In genomic region chr4:162988530-162988929, GRCh38 we compare ENCODE assay signal across 28 cellular contexts.
"Had no signal": no experiment of that assay in that cellular context is flagged by ENCODE, and none has a peak within 500 bp of the region (broad histone marks: within the 10 kb centered on the region; RNA-seq: fewer than 3 reads in every experiment).

No MANE protein-coding gene starts in this region.

- H3K4me3 Mint-ChIP-seq: stimulated activated effector memory CD8-positive, alpha-beta T cell treated with anti-CD3 and anti-CD28 coated beads, Interleukin-12 subunit alpha, Interleukin-12 subunit beta, amount 100 ng/mL, for 72 hours; stimulated activated memory B cell treated with anti-CD40 and anti-IgM and Interleukin-4, amounts not matched to agents 10 μg/mL and 1 μg/mL and 100 μg/mL, for 72 hours; stimulated activated naive B cell treated with anti-CD40 and anti-IgM and Interleukin-4, amounts not matched to agents 10 μg/mL and 1 μg/mL and 100 μg/mL, for 72 hours; stimulated activated naive CD8-positive, alpha-beta T cell treated with anti-CD3 and anti-CD28 coated beads, Interleukin-15, amount 100 ng/mL, for 72 hours; stimulated activated naive CD8-positive, alpha-beta T cell treated with anti-CD3 and anti-CD28 coated beads, Interleukin-15, Interleukin-2, amounts not matched to agents 100 ng/mL and 50 ng/mL, for 24 hours; type B pancreatic cell had no signal

- H3K9me3 Mint-ChIP-seq: stimulated activated effector memory CD8-positive, alpha-beta T cell treated with anti-CD3 and anti-CD28 coated beads, Interleukin-12 subunit alpha, Interleukin-12 subunit beta, amount 100 ng/mL, for 72 hours; stimulated activated memory B cell treated with anti-CD40 and anti-IgM and Interleukin-4, amounts not matched to agents 10 μg/mL and 1 μg/mL and 100 μg/mL, for 72 hours; stimulated activated naive B cell treated with anti-CD40 and anti-IgM and Interleukin-4, amounts not matched to agents 10 μg/mL and 1 μg/mL and 100 μg/mL, for 72 hours; stimulated activated naive CD8-positive, alpha-beta T cell treated with anti-CD3 and anti-CD28 coated beads, Interleukin-15, amount 100 ng/mL, for 72 hours; stimulated activated naive CD8-positive, alpha-beta T cell treated with anti-CD3 and anti-CD28 coated beads, Interleukin-15, Interleukin-2, amounts not matched to agents 100 ng/mL and 50 ng/mL, for 24 hours had no signal

- H3K27ac Mint-ChIP-seq: stimulated activated effector memory CD8-positive, alpha-beta T cell treated with anti-CD3 and anti-CD28 coated beads, Interleukin-12 subunit alpha, Interleukin-12 subunit beta, amount 100 ng/mL, for 72 hours; stimulated activated memory B cell treated with anti-CD40 and anti-IgM and Interleukin-4, amounts not matched to agents 10 μg/mL and 1 μg/mL and 100 μg/mL, for 72 hours; stimulated activated naive B cell treated with anti-CD40 and anti-IgM and Interleukin-4, amounts not matched to agents 10 μg/mL and 1 μg/mL and 100 μg/mL, for 72 hours; stimulated activated naive CD8-positive, alpha-beta T cell treated with anti-CD3 and anti-CD28 coated beads, Interleukin-15, amount 100 ng/mL, for 72 hours; stimulated activated naive CD8-positive, alpha-beta T cell treated with anti-CD3 and anti-CD28 coated beads, Interleukin-15, Interleukin-2, amounts not matched to agents 100 ng/mL and 50 ng/mL, for 24 hours; type B pancreatic cell had no signal

- H3K27me3 ChIP-seq: stomach, suprapubic skin, testis, thyroid gland, tibial artery, tibial nerve, transverse colon, upper lobe of left lung, upper lobe of right lung, uterus, vagina had no signal

- H3K4me1 Mint-ChIP-seq: stimulated activated effector memory CD8-positive, alpha-beta T cell treated with anti-CD3 and anti-CD28 coated beads, Interleukin-12 subunit alpha, Interleukin-12 subunit beta, amount 100 ng/mL, for 72 hours; stimulated activated memory B cell treated with anti-CD40 and anti-IgM and Interleukin-4, amounts not matched to agents 10 μg/mL and 1 μg/mL and 100 μg/mL, for 72 hours; stimulated activated naive B cell treated with anti-CD40 and anti-IgM and Interleukin-4, amounts not matched to agents 10 μg/mL and 1 μg/mL and 100 μg/mL, for 72 hours; stimulated activated naive CD8-positive, alpha-beta T cell treated with anti-CD3 and anti-CD28 coated beads, Interleukin-15, amount 100 ng/mL, for 72 hours had no signal

- H3K9me3 ChIP-seq: suprapubic skin, testis, thoracic aorta, thyroid gland, tibial artery, tibial nerve, transverse colon, upper lobe of left lung, upper lobe of right lung, uterus, vagina had no signal

- DNase-seq: stimulated activated CD4-positive, alpha-beta T cell treated with anti-CD3 and anti-CD28 coated beads, Interleukin-2, amount 100 ng/mL, for 48 hours; stimulated activated CD4-positive, alpha-beta T cell treated with anti-CD3 and anti-CD28 coated beads, Interleukin-4, amount 100 ng/mL, for 1 hour; stimulated activated CD4-positive, alpha-beta T cell treated with anti-CD3 and anti-CD28 coated beads, Interleukin-4, amount 100 ng/mL, for 24 hours; stimulated activated CD4-positive, alpha-beta T cell treated with anti-CD3 and anti-CD28 coated beads, Interleukin-4, amount 100 ng/mL, for 4 hours; stimulated activated CD8-positive, alpha-beta memory T cell treated with anti-CD3 and anti-CD28 coated beads, Interleukin-4, amount 100 ng/mL, for 48 hours; stimulated activated naive B cell treated with anti-CD40 and anti-IgM and Interleukin-4, amounts not matched to agents 10 μg/mL and 1 μg/mL and 100 μg/mL, for 72 hours; stimulated activated naive CD4-positive, alpha-beta T cell; stimulated activated naive CD4-positive, alpha-beta T cell treated with Interleukin-2 at 50 U/mL for 16 hours; stimulated activated naive CD8-positive, alpha-beta T cell treated with anti-CD3 and anti-CD28 coated beads, Interleukin-15, amount 100 ng/mL, for 72 hours; stimulated activated naive CD8-positive, alpha-beta T cell treated with anti-CD3 and anti-CD28 coated beads, Interleukin-15, Interleukin-2, amounts not matched to agents 100 U/mL and 50 U/mL, for 24 hours; stomach; substantia nigra; testis; thyroid gland; tibial artery; transverse colon; trophoblast cell; upper lobe of left lung; upper lobe of right lung; uterus had no signal

- H3K36me3 Mint-ChIP-seq: stimulated activated effector memory CD8-positive, alpha-beta T cell treated with anti-CD3 and anti-CD28 coated beads, Interleukin-12 subunit alpha, Interleukin-12 subunit beta, amount 100 ng/mL, for 72 hours; stimulated activated memory B cell treated with anti-CD40 and anti-IgM and Interleukin-4, amounts not matched to agents 10 μg/mL and 1 μg/mL and 100 μg/mL, for 72 hours; stimulated activated naive B cell treated with anti-CD40 and anti-IgM and Interleukin-4, amounts not matched to agents 10 μg/mL and 1 μg/mL and 100 μg/mL, for 72 hours; type B pancreatic cell had no signal

- H3K27ac ChIP-seq: stomach, suprapubic skin, testis, thoracic aorta, thyroid gland, tibial artery, tibial nerve, transverse colon, upper lobe of left lung, upper lobe of right lung, uterus, vagina had no signal

- H3K27me3 Mint-ChIP-seq: stimulated activated naive CD8-positive, alpha-beta T cell treated with anti-CD3 and anti-CD28 coated beads, Interleukin-15, Interleukin-2, amounts not matched to agents 100 ng/mL and 50 ng/mL, for 24 hours; type B pancreatic cell had no signal

- H3K4me3 ChIP-seq: stomach, suprapubic skin, testis, thoracic aorta, thyroid gland, tibial artery, tibial nerve, transverse colon, upper lobe of left lung, upper lobe of right lung, uterus, vagina had no signal

- H3K4me1 ChIP-seq: stomach, suprapubic skin, testis, thyroid gland, tibial artery, tibial nerve, transverse colon, upper lobe of left lung, upper lobe of right lung, uterus, vagina had no signal

- H3K36me3 ChIP-seq: stomach, suprapubic skin, thoracic aorta, thyroid gland, tibial artery, tibial nerve, transverse colon, upper lobe of left lung, upper lobe of right lung, uterus, vagina had no signal

- ATAC-seq: stimulated activated effector memory CD8-positive, alpha-beta T cell treated with anti-CD3 and anti-CD28 coated beads, Interleukin-12 subunit alpha, Interleukin-12 subunit beta, amount 100 ng/mL, for 72 hours; stimulated activated memory B cell treated with anti-CD40 and anti-IgM and Interleukin-4, amounts not matched to agents 10 μg/mL and 1 μg/mL and 100 μg/mL, for 72 hours; stimulated activated naive B cell treated with anti-CD40 and anti-IgM and Interleukin-4, amounts not matched to agents 10 μg/mL and 1 μg/mL and 100 μg/mL, for 72 hours; stimulated activated naive CD8-positive, alpha-beta T cell treated with anti-CD3 and anti-CD28 coated beads, Interleukin-15, amount 100 ng/mL, for 72 hours; stimulated activated naive CD8-positive, alpha-beta T cell treated with anti-CD3 and anti-CD28 coated beads, Interleukin-15, Interleukin-2, amounts not matched to agents 100 U/mL and 50 U/mL, for 24 hours; upper lobe of right lung had no signal
